Comparison of ENCODE assay signal across 9 cellular contexts in the genomic region with DNA sequence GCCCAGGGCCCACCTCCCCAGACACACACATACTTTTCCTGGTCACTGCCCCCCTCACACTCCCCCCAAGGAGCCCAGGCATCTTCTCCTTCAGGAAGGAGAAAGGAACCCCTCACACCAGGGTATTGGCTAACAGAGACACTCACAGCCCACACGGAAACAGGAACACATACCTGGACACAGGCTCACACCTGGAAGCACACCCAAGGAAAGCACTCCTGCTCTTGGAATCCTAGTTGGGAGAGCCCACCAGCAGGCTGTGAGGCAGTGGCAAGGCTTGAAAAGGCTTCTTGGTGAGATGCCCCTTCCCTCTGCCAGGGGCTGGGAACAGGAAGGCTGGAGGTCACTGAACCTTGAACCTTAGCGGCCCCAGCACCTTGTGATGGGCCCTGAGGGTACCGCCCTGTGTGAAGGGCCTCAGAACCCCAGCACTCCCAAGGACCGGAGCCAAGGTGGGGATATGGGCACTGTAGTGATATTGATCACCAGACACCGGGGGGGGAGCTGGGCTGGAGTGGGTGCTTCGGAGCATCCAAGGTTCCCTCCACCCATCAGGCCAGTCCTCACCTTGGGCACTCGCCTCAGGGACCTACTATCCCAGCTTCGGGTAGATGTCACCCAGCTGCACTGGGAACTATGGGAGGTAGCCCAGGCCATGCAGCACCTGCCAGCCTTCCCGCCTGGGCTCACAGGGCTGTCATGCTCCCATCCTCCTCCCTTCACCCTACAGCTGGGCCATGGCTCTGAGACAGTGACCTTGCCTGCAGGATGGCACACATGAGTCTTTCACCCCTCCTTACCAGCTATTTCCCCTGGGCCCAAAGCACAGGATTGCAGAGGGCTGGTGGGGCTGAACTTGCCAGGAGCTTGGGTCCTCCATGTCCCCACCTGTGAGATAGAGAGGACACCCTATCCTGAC. TPM values are rescaled to one million over a fixed set of nuclear protein-coding genes. Genes with fewer than 3 reads are reported as not detected.
A peak's percentile ranks its signal among the peaks of the same experiment; 100 is the strongest.
DNase-seq lines count a peak whose midpoint lies in the region; ATAC-seq and TF ChIP-seq lines count a peak whose summit lies in the region.
"Had no signal": no experiment of that assay in that cellular context is flagged by ENCODE, and none has a peak within 500 bp of the region (broad histone marks: within the 10 kb centered on the region; RNA-seq: fewer than 3 reads in every experiment).

No MANE protein-coding gene starts in this region.

- POLR2A ChIA-PET in activated CD4-positive, alpha-beta T cell treated with anti-CD3 and anti-CD28 coated beads, Interleukin-2, amount 10 ng/mL, durations not matched to agents 7 days and 5 days (lab: Charles Lee), result interaction anchor here (0.7 to 1.5 kb wide), 2 partner anchors 13 to 141 kb away, joined by 3 read pairs; no protein-coding TSS in a partner anchor
- POLR2A ChIA-PET in Caco-2 (lab: Charles Lee), result interaction anchor here (0.5 kb wide), 1 partner anchor 154 kb away, joined by 3 read pairs; no protein-coding TSS in a partner anchor

- H3K36me3 Mint-ChIP-seq in activated CD4-positive, alpha-beta T cell treated with anti-CD3 and anti-CD28 coated beads, Interleukin-2, amount 10 ng/mL, durations not matched to agents 7 days and 5 days (ENCODE audit: low read depth), result no peaks in the 10 kb centered on the region
- peaks cover 5% of the 10 kb centered on the region for H3K36me3 Mint-ChIP-seq in Caco-2 (ENCODE audit: insufficient read depth, unreplicated experiment)

- H3K9ac ChIP-seq in stomach smooth muscle (ENCODE audit: low read length in 2 of 2), result peak overlapping the region; percentile 80 to 82

- H3K4me3 ChIP-seq in stomach smooth muscle (ENCODE audit: low read length in 2 of 2) (peak overlapping the region; percentile 77 to 80), Caco-2 (ENCODE audit: low read depth, low read length) (no peak overlapping the region)

- TF ChIP-seq POLR2A in GM18505 (IDR thresholded peaks at IDR 0.05; ENCODE audit: borderline replicate concordance, extremely low read depth, insufficient read depth, insufficient read length), result no peak

- H3K9me3 ChIP-seq in stomach smooth muscle (ENCODE audit: control insufficient read depth in 2 of 2, low read length in 2 of 2) (no peaks in the 10 kb centered on the region), Caco-2 (peaks cover 5% of the 10 kb centered on the region; the same call in 1 of the 2 replicates)

- ATAC-seq in left lobe of liver, result no peak
- no peak for ATAC-seq in GM18858 (IDR thresholded peaks at IDR 0.05; ENCODE audit: unreplicated experiment)
- no peak for ATAC-seq in GM18505 (IDR thresholded peaks at IDR 0.05; ENCODE audit: unreplicated experiment)

- peak overlapping the region; percentile 50 for H3K4me3 Mint-ChIP-seq in activated CD4-positive, alpha-beta T cell treated with anti-CD3 and anti-CD28 coated beads, Interleukin-2, amount 10 ng/mL, durations not matched to agents 7 days and 5 days
- no peak overlapping the region for H3K4me3 Mint-ChIP-seq in Caco-2 (ENCODE audit: unreplicated experiment)

- H3K27ac ChIP-seq in stomach smooth muscle (ENCODE audit: low read length), result peak overlapping the region; percentile 75

- no TSS peak for BruUV-seq in Caco-2 (replicated peaks; lab: Mats Ljungman, UMichigan)

- TF ChIP-seq CTCF in Caco-2 (IDR thresholded peaks at IDR 0.05; ENCODE audit: insufficient read depth in 1 of 2, low read depth in 1 of 2, low read length in 1 of 2, severe bottlenecking in 1 of 2, unreplicated experiment in 1 of 2), result no peak

- peaks cover 6% of the 10 kb centered on the region for H3K9me3 Mint-ChIP-seq in activated CD4-positive, alpha-beta T cell treated with anti-CD3 and anti-CD28 coated beads, Interleukin-2, amount 10 ng/mL, durations not matched to agents 7 days and 5 days
- peaks cover under 1% of the 10 kb centered on the region for H3K9me3 Mint-ChIP-seq in Caco-2 (ENCODE audit: unreplicated experiment)

- intact Hi-C loops in Caco-2 (cut with micrococcal nuclease; ENCODE audit: unreplicated experiment), result no loop called here

- no peak for DNase-seq in activated CD4-positive, alpha-beta T cell treated with anti-CD3 and anti-CD28 coated beads, Interleukin-2, amount 10 ng/mL, durations not matched to agents 7 days and 5 days
- DNase-seq in activated CD4-positive, alpha-beta T cell treated with anti-CD3 and anti-CD28 coated beads for 1 hour, result no peak
- peak; percentile 51 for DNase-seq in activated CD8-positive, alpha-beta memory T cell treated with anti-CD3 and anti-CD28 coated beads, Interleukin-2, amount 50 U/mL, for 48 hours
- DNase-seq in left lobe of liver (ENCODE audit: low spot score) (peak; percentile 45), Caco-2 (no peak)
- DNase-seq: NCI-H187 had no signal

- H3K27ac Mint-ChIP-seq in activated CD4-positive, alpha-beta T cell treated with anti-CD3 and anti-CD28 coated beads, Interleukin-2, amount 10 ng/mL, durations not matched to agents 7 days and 5 days, result peak overlapping the region; percentile 13
- H3K27ac Mint-ChIP-seq in Caco-2 (ENCODE audit: unreplicated experiment), result no peak overlapping the region

- H3K4me1 Mint-ChIP-seq in activated CD4-positive, alpha-beta T cell treated with anti-CD3 and anti-CD28 coated beads, Interleukin-2, amount 10 ng/mL, durations not matched to agents 7 days and 5 days, result peaks cover 10% of the 10 kb centered on the region
- H3K4me1 Mint-ChIP-seq in Caco-2 (ENCODE audit: low read depth, unreplicated experiment), result peaks cover 16% of the 10 kb centered on the region

- CTCF ChIA-PET in activated CD4-positive, alpha-beta T cell treated with anti-CD3 and anti-CD28 coated beads, Interleukin-2, amount 10 ng/mL, durations not matched to agents 7 days and 5 days (lab: Charles Lee), result interaction anchor here (0.6 to 1.8 kb wide), 10 partner anchors 12 to 1983 kb away, joined by 3 to 7 read pairs (median 4); partner anchors contain the start of gene ALS2CL
- CTCF ChIA-PET in Caco-2 (lab: Charles Lee), result interaction anchor here (0.6 to 0.7 kb wide), 2 partner anchors 51 to 350 kb away, joined by 3 to 5 read pairs; no protein-coding TSS in a partner anchor

- H3K4me1 ChIP-seq in stomach smooth muscle (ENCODE audit: control insufficient read depth, insufficient read depth, low read length) (peaks cover 19% of the 10 kb centered on the region), Caco-2 (peaks cover 21% of the 10 kb centered on the region)

- peaks cover 18% of the 10 kb centered on the region for H3K27me3 Mint-ChIP-seq in activated CD4-positive, alpha-beta T cell treated with anti-CD3 and anti-CD28 coated beads, Interleukin-2, amount 10 ng/mL, durations not matched to agents 7 days and 5 days
- peaks cover 3% of the 10 kb centered on the region for H3K27me3 Mint-ChIP-seq in Caco-2 (ENCODE audit: insufficient read depth, unreplicated experiment)

- H3K36me3 ChIP-seq in stomach smooth muscle (ENCODE audit: control insufficient read depth in 2 of 2, insufficient read depth in 2 of 2, low read length in 2 of 2) (no peaks in the 10 kb centered on the region), Caco-2 (ENCODE audit: control insufficient read depth, insufficient read depth, low read length) (no peaks in the 10 kb centered on the region)

- H3K27me3 ChIP-seq in stomach smooth muscle (ENCODE audit: control insufficient read depth in 1 of 2, insufficient read depth in 2 of 2, low read length in 2 of 2) (no peaks in the 10 kb centered on the region), Caco-2 (replicated peaks; ENCODE audit: control insufficient read depth, insufficient read depth, low read length) (no peaks in the 10 kb centered on the region)

RNA-seq across cellular contexts. Expression of gene MYL3, which starts 16.4 kb away (rescaled TPM):
- not detected for total RNA-seq in activated CD4-positive, alpha-beta T cell treated with anti-CD3 and anti-CD28 coated beads, Interleukin-2, amount 10 ng/mL, durations not matched to agents 7 days and 5 days
- total RNA-seq in left lobe of liver, result 1.4 TPM
- 13.0 and 13.8 TPM in 2 replicates for total RNA-seq in Caco-2 (2022)

RNA-seq across cellular contexts. Expression of gene PTH1R, which starts 30.6 kb away (rescaled TPM):
- total RNA-seq in activated CD4-positive, alpha-beta T cell treated with anti-CD3 and anti-CD28 coated beads, Interleukin-2, amount 10 ng/mL, durations not matched to agents 7 days and 5 days, result not detected
- total RNA-seq in left lobe of liver, result 24.6 TPM
- 5.1 and 6.8 TPM in 2 replicates for total RNA-seq in Caco-2 (2022)

Comparison
In these comparisons a context has a peak if more than half of its experiments do, and no peak if none do; other contexts are left out.
1. DNase-seq: peak in activated CD8-positive, alpha-beta memory T cell treated with anti-CD3 and anti-CD28 coated beads, Interleukin-2, amount 50 U/mL, for 48 hours (single experiment) and left lobe of liver (single experiment); none in activated CD4-positive, alpha-beta T cell treated with anti-CD3 and anti-CD28 coated beads, Interleukin-2, amount 10 ng/mL, durations not matched to agents 7 days and 5 days (single experiment), activated CD4-positive, alpha-beta T cell treated with anti-CD3 and anti-CD28 coated beads for 1 hour (single experiment) and Caco-2 (0 of 2).